In genomic region chr20:47295921-47296426, GRCh38 we compare ENCODE assay signal across 1 cellular context.
TF ChIP-seq lines count a peak whose summit lies in the region.

No MANE protein-coding gene starts in this region.

TF ChIP-seq in HepG2, 621 proteins besides CTCF, POLR2A, EP300 and RAD21 (continued from another document):
- TF ChIP-seq ZNF318 (CRISPR knock-in tag; IDR thresholded peaks at IDR 0.05) (no peak), ARNT2 (CRISPR knock-in tag; IDR thresholded peaks at IDR 0.05; ENCODE audit: low read depth) (no peak), CEBPB (IDR thresholded peaks at IDR 0.05; ENCODE audit: borderline replicate concordance, low read depth, low read length) (peak; percentile 80), ZBTB37 (CRISPR knock-in tag; IDR thresholded peaks at IDR 0.05) (no peak), ZNF549 (CRISPR knock-in tag; IDR thresholded peaks at IDR 0.05) (no peak), AKNA (CRISPR knock-in tag; IDR thresholded peaks at IDR 0.05; ENCODE audit: borderline replicate concordance) (no peak), ZNF251 (CRISPR knock-in tag; IDR thresholded peaks at IDR 0.05) (no peak), HNF1B (CRISPR knock-in tag; IDR thresholded peaks at IDR 0.05) (no peak), GLI4 (CRISPR knock-in tag; IDR thresholded peaks at IDR 0.05; ENCODE audit: borderline replicate concordance) (no peak), CENPT (CRISPR knock-in tag; IDR thresholded peaks at IDR 0.05; ENCODE audit: low read depth) (no peak), DPF2 (CRISPR knock-in tag; IDR thresholded peaks at IDR 0.05; ENCODE audit: borderline replicate concordance, low read depth) (no peak), CCDC6 (CRISPR knock-in tag; IDR thresholded peaks at IDR 0.05) (no peak), MTA3 (CRISPR knock-in tag; IDR thresholded peaks at IDR 0.05) (no peak), ZFP82 (CRISPR knock-in tag; IDR thresholded peaks at IDR 0.05; ENCODE audit: borderline replicate concordance) (no peak), KLF11 (CRISPR knock-in tag; IDR thresholded peaks at IDR 0.05) (no peak)
TF ChIP-seq in HepG2: peak in this region for 7.
